26 cellular contexts compared by ENCODE assay signal in genomic region chr9:105333811-105334210, GRCh38.
A peak's percentile ranks its signal among the peaks of the same experiment; 100 is the strongest.
DNase-seq lines count a peak whose midpoint lies in the region; ATAC-seq and TF ChIP-seq lines count a peak whose summit lies in the region.
"Had no signal": no experiment of that assay in that cellular context is flagged by ENCODE, and none has a peak within 500 bp of the region (broad histone marks: within the 10 kb centered on the region; RNA-seq: fewer than 3 reads in every experiment).

No MANE protein-coding gene starts in this region.

- TF ChIP-seq CTCF in AG10803 (conservative IDR thresholded peaks at IDR 0.05; ENCODE audit: low read length) (no peak), OCI-LY7 (conservative IDR thresholded peaks at IDR 0.05; ENCODE audit: low read length) (no peak), nephron progenitor cell (IDR thresholded peaks at IDR 0.05) (no peak), coronary artery (IDR thresholded peaks at IDR 0.05) (no peak)

- no TSS peak for BruUV-seq in OCI-LY7 (replicated peaks; lab: Mats Ljungman, UMichigan)

- H3K36me3 Mint-ChIP-seq in nephron progenitor cell (ENCODE audit: low read depth): peaks cover 17% of the 10 kb centered on the region
- peaks cover 2% of the 10 kb centered on the region for H3K36me3 Mint-ChIP-seq in effector memory CD8-positive, alpha-beta T cell (ENCODE audit: insufficient read depth)

- in situ Hi-C loops in HAP-1 (cut with MboI; ENCODE audit: low sequenced_read_pairs): no loop called here

- no peaks in the 10 kb centered on the region for H3K9me2 ChIP-seq in OCI-LY7 (ENCODE audit: insufficient read depth, low read length)

- peaks cover 24% of the 10 kb centered on the region for H3K4me1 Mint-ChIP-seq in nephron progenitor cell
- no peaks in the 10 kb centered on the region for H3K4me1 Mint-ChIP-seq in effector memory CD8-positive, alpha-beta T cell (ENCODE audit: low read depth in 2 of 2)
- H3K4me1 Mint-ChIP-seq: stimulated activated naive CD8-positive, alpha-beta T cell treated with anti-CD3 and anti-CD28 coated beads, Interleukin-15, amount 100 ng/mL, for 72 hours had no signal

- CTCF ChIA-PET in OCI-LY7 (lab: Charles Lee; ENCODE audit: unreplicated experiment): no interaction called here

- no peak for ATAC-seq in effector memory CD8-positive, alpha-beta T cell (replicated peaks)
- ATAC-seq: activated CD4-positive, alpha-beta T cell treated with anti-CD3 and anti-CD28 coated beads for 36 hours; activated CD8-positive, alpha-beta T cell treated with anti-CD3 and anti-CD28 coated beads, Interleukin-2, amount 10 ng/mL, durations not matched to agents 7 days and 5 days; naive thymus-derived CD4-positive, alpha-beta T cell; SK-N-SH treated with all-trans-retinoic acid at 6 μM for 48 hours; stimulated activated naive CD8-positive, alpha-beta T cell treated with anti-CD3 and anti-CD28 coated beads, Interleukin-15, amount 100 ng/mL, for 72 hours had no signal

- DNase-seq in AG10803 (ENCODE audit: low read depth): peak; percentile 11
- no peak for DNase-seq in OCI-LY7 (ENCODE audit: low spot score)
- DNase-seq in nephron progenitor cell: no peak
- DNase-seq in effector memory CD8-positive, alpha-beta T cell: no peak
- no peak for DNase-seq in coronary artery (ENCODE audit: low spot score)
- no peak for DNase-seq in HAP-1 (ENCODE audit: low spot score in 2 of 2)
- no peak for DNase-seq in iPS-NIHi7 (ENCODE audit: extremely low spot score)
- DNase-seq: activated CD4-positive, alpha-beta T cell treated with anti-CD3 and anti-CD28 coated beads for 36 hours; activated CD8-positive, alpha-beta T cell treated with anti-CD3 and anti-CD28 coated beads, Interleukin-2, amount 10 ng/mL, durations not matched to agents 7 days and 5 days; activated naive CD8-positive, alpha-beta T cell treated with anti-CD3 and anti-CD28 coated beads, Interleukin-2, amount 10 ng/mL, durations not matched to agents 7 days and 5 days; activated T-cell treated with anti-CD3 and anti-CD28 coated beads for 4 hours; cerebellar nuclear complex; DMS53; effector CD4-positive, alpha-beta T cell; left ventricle myocardium inferior; naive thymus-derived CD4-positive, alpha-beta T cell; NCI-H1694; NCI-H446 treated with DMSO at 0.1 percent for 48 hours; NCI-H82; stimulated activated naive CD8-positive, alpha-beta T cell treated with anti-CD3 and anti-CD28 coated beads, Interleukin-15, amount 100 ng/mL, for 72 hours; T-helper 2 cell had no signal

- H3K4me3 Mint-ChIP-seq in nephron progenitor cell: no peak overlapping the region
- no peak overlapping the region for H3K4me3 Mint-ChIP-seq in effector memory CD8-positive, alpha-beta T cell
- H3K4me3 Mint-ChIP-seq: activated CD4-positive, alpha-beta T cell treated with anti-CD3 and anti-CD28 coated beads for 36 hours; activated CD8-positive, alpha-beta T cell treated with anti-CD3 and anti-CD28 coated beads, Interleukin-2, amount 10 ng/mL, durations not matched to agents 7 days and 5 days; activated naive CD8-positive, alpha-beta T cell treated with anti-CD3 and anti-CD28 coated beads, Interleukin-2, amount 10 ng/mL, durations not matched to agents 7 days and 5 days; B cell; naive thymus-derived CD4-positive, alpha-beta T cell; stimulated activated naive CD8-positive, alpha-beta T cell treated with anti-CD3 and anti-CD28 coated beads, Interleukin-15, amount 100 ng/mL, for 72 hours had no signal

- no peak overlapping the region for H3K27ac ChIP-seq in OCI-LY7 (ENCODE audit: low read depth, low read length, poor library complexity, severe bottlenecking)
- peak overlapping the region; percentile 67 for H3K27ac ChIP-seq in cingulate gyrus (ENCODE audit: low read depth, low read length)
- no peak overlapping the region for H3K27ac ChIP-seq in coronary artery
- H3K27ac ChIP-seq: KMS-11, left ventricle myocardium inferior had no signal

- H3K27me3 Mint-ChIP-seq in nephron progenitor cell (ENCODE audit: low read depth, poor library complexity): no peaks in the 10 kb centered on the region
- H3K27me3 Mint-ChIP-seq in effector memory CD8-positive, alpha-beta T cell: no peaks in the 10 kb centered on the region
- H3K27me3 Mint-ChIP-seq: activated CD4-positive, alpha-beta T cell treated with anti-CD3 and anti-CD28 coated beads for 36 hours; activated naive CD8-positive, alpha-beta T cell treated with anti-CD3 and anti-CD28 coated beads, Interleukin-2, amount 10 ng/mL, durations not matched to agents 7 days and 5 days; B cell; naive thymus-derived CD4-positive, alpha-beta T cell; stimulated activated naive CD8-positive, alpha-beta T cell treated with anti-CD3 and anti-CD28 coated beads, Interleukin-15, amount 100 ng/mL, for 72 hours had no signal

- H3K9me3 ChIP-seq in OCI-LY7 (ENCODE audit: low read length) (no peaks in the 10 kb centered on the region), HAP-1 (no peaks in the 10 kb centered on the region)
- H3K9me3 ChIP-seq: left ventricle myocardium inferior, tibial nerve had no signal

- H3K4me1 ChIP-seq in OCI-LY7 (ENCODE audit: insufficient read depth, low read length, poor library complexity, severe bottlenecking): peaks cover 38% of the 10 kb centered on the region
- H3K4me1 ChIP-seq in HAP-1: 0 out of 2 replicates have a peak, but pooled peaks cover 3% of the 10 kb centered on the region

- H3K36me3 ChIP-seq in OCI-LY7 (ENCODE audit: insufficient read depth, low read length) (peaks cover 33% of the 10 kb centered on the region), HAP-1 (replicated peaks) (no peaks in the 10 kb centered on the region)

- H3K4me2 ChIP-seq in OCI-LY7 (ENCODE audit: low read length): 0 out of 2 replicates have a peak overlapping the region, but pooled peaks have one; percentile 2
- H3K4me2 ChIP-seq: KMS-11 had no signal

- POLR2A ChIA-PET in OCI-LY7 (lab: Charles Lee): no interaction called here

- no peak overlapping the region for H3K4me3 ChIP-seq in AG10803 (ENCODE audit: low read length)
- no peak overlapping the region for H3K4me3 ChIP-seq in OCI-LY7 (ENCODE audit: low read depth, low read length, poor library complexity, severe bottlenecking)
- H3K4me3 ChIP-seq in coronary artery: no peak overlapping the region
- H3K4me3 ChIP-seq in HAP-1: no peak overlapping the region
- H3K4me3 ChIP-seq: left ventricle myocardium inferior, tibial nerve had no signal

- no peak overlapping the region for H2AFZ ChIP-seq in OCI-LY7 (ENCODE audit: low read length)

- H4K20me1 ChIP-seq in OCI-LY7 (ENCODE audit: insufficient read depth, low read length): no peaks in the 10 kb centered on the region

- peak overlapping the region; percentile 84 for H3K27ac Mint-ChIP-seq in nephron progenitor cell
- H3K27ac Mint-ChIP-seq in effector memory CD8-positive, alpha-beta T cell: no peak overlapping the region
- H3K27ac Mint-ChIP-seq: activated CD4-positive, alpha-beta T cell treated with anti-CD3 and anti-CD28 coated beads for 36 hours; activated CD8-positive, alpha-beta T cell treated with anti-CD3 and anti-CD28 coated beads, Interleukin-2, amount 10 ng/mL, durations not matched to agents 7 days and 5 days; activated naive CD8-positive, alpha-beta T cell treated with anti-CD3 and anti-CD28 coated beads, Interleukin-2, amount 10 ng/mL, durations not matched to agents 7 days and 5 days; B cell; naive thymus-derived CD4-positive, alpha-beta T cell had no signal

- intact Hi-C loops in OCI-LY7 (cut with micrococcal nuclease; ENCODE audit: unreplicated experiment): loop anchor here (5.0 kb wide), 2 partner anchors 53 to 77 kb away; no protein-coding TSS in a partner anchor

- no peaks in the 10 kb centered on the region for H3K27me3 ChIP-seq in HAP-1 (ENCODE audit: low read depth)
- H3K27me3 ChIP-seq: tibial nerve had no signal

- H3K79me2 ChIP-seq in OCI-LY7 (ENCODE audit: insufficient read depth, low read depth, low read length): no peaks in the 10 kb centered on the region; the same call in 1 of the 2 replicates

- H3K9me3 Mint-ChIP-seq in nephron progenitor cell: no peaks in the 10 kb centered on the region
- no peaks in the 10 kb centered on the region for H3K9me3 Mint-ChIP-seq in effector memory CD8-positive, alpha-beta T cell
- H3K9me3 Mint-ChIP-seq: activated naive CD8-positive, alpha-beta T cell treated with anti-CD3 and anti-CD28 coated beads, Interleukin-2, amount 10 ng/mL, durations not matched to agents 7 days and 5 days; naive thymus-derived CD4-positive, alpha-beta T cell; stimulated activated naive CD8-positive, alpha-beta T cell treated with anti-CD3 and anti-CD28 coated beads, Interleukin-15, amount 100 ng/mL, for 72 hours had no signal
